In genomic region chr3:52454938-52455282, GRCh38 we compare ENCODE assay signal across 8 cellular contexts. TPM values are rescaled to one million over a fixed set of nuclear protein-coding genes. Genes with fewer than 3 reads are reported as not detected.
DNase-seq lines count a peak whose midpoint lies in the region; ATAC-seq and TF ChIP-seq lines count a peak whose summit lies in the region.
"Had no signal": no experiment of that assay in that cellular context is flagged by ENCODE, and none has a peak within 500 bp of the region (broad histone marks: within the 10 kb centered on the region; RNA-seq: fewer than 3 reads in every experiment).

No MANE protein-coding gene starts in this region.

- ATAC-seq in HCT116, result peak; percentile 23
- ATAC-seq in HG03521 (IDR thresholded peaks at IDR 0.05; ENCODE audit: unreplicated experiment), result no peak
- ATAC-seq in GM21423 (IDR thresholded peaks at IDR 0.05; ENCODE audit: unreplicated experiment), result no peak

- 15 to 37% (median 20%) methylated on average over 11 of the region's 11 CpGs for WGBS in stomach, 5 donors

- TF ChIP-seq RAD21 in HCT116 (IDR thresholded peaks at IDR 0.05; ENCODE audit: low read depth), result no peak

- H3K9me3 ChIP-seq in HCT116 (ENCODE audit: control insufficient read depth in 1 of 2, insufficient read depth in 1 of 2, low read depth in 1 of 2, low read length in 2 of 2), result no peaks in the 10 kb centered on the region
- H3K9me3 ChIP-seq in stomach, result no peaks in the 10 kb centered on the region

- H3K4me3 ChIP-seq in HCT116 (replicated peaks in 1 of 2; ENCODE audit: low read depth in 1 of 2, low read length in 2 of 2) (peak overlapping the region; percentile 80 to 94), WI38 (ENCODE audit: low read depth, low read length) (peak overlapping the region; percentile 75), iPS-11a (ENCODE audit: low read depth, low read length) (peak overlapping the region; percentile 14), stomach (peak overlapping the region; percentile 79 to 97 (median 88))

- H3K79me2 ChIP-seq in HCT116 (ENCODE audit: insufficient read depth, low read length), result peaks cover 30% of the 10 kb centered on the region

- POLR2A ChIA-PET in HCT116 (lab: Charles Lee), result interaction anchor here (1.7 kb wide), 1 partner anchor 81 kb away, joined by 8 read pairs; the partner anchor contains the start of gene UQCC5

- H3K27ac ChIP-seq in HCT116 (ENCODE audit: low read depth, low read length), result peak overlapping the region; percentile 66
- H3K27ac ChIP-seq in stomach, result peak overlapping the region; percentile 81 to 94 (median 90)

- H3K27me3 ChIP-seq in HCT116 (ENCODE audit: insufficient read depth, low read length) (no peaks in the 10 kb centered on the region), stomach (no peaks in the 10 kb centered on the region)

- TSS peak; percentile 90 for BruUV-seq in HCT116 (replicated peaks; lab: Mats Ljungman, UMichigan)

- H3K4me2 ChIP-seq in HCT116 (ENCODE audit: low read length), result peak overlapping the region; percentile 89

- TF ChIP-seq POLR2A in HCT116 (IDR thresholded peaks at IDR 0.05; ENCODE audit: borderline replicate concordance, extremely low read depth, insufficient read depth, insufficient read length), result no peak
- no peak for TF ChIP-seq POLR2A in stomach (IDR thresholded peaks at IDR 0.05)

- peaks cover 42 to 67% of the 10 kb centered on the region in 2 experiments for H3K4me1 ChIP-seq in HCT116 (ENCODE audit: control insufficient read depth in 1 of 2, insufficient read depth in 2 of 2, low read length in 2 of 2)
- H3K4me1 ChIP-seq in stomach, result peaks cover 31 to 55% (median 51%) of the 10 kb centered on the region in 4 donors

- TF ChIP-seq CTCF in HCT116 (IDR thresholded peaks at IDR 0.05 in 2 of 3, conservative IDR thresholded peaks at IDR 0.05 in 1 of 3; ENCODE audit: borderline replicate concordance in 1 of 3, insufficient read depth in 1 of 3, low read depth in 2 of 3, low read length in 2 of 3) (no peak), WI38 (IDR thresholded peaks at IDR 0.05; ENCODE audit: low read depth, low read length) (no peak), stomach (IDR thresholded peaks at IDR 0.05) (no peak)

- CTCF ChIA-PET in HCT116 (lab: Charles Lee), result no interaction called here

- H3K9me2 ChIP-seq in HCT116 (ENCODE audit: insufficient read depth), result no peaks in the 10 kb centered on the region

- H2AFZ ChIP-seq in HCT116 (ENCODE audit: low read depth, low read length, poor library complexity, severe bottlenecking), result no peak overlapping the region

- no peaks in the 10 kb centered on the region for H4K20me1 ChIP-seq in HCT116 (ENCODE audit: insufficient read depth)

- peak overlapping the region; percentile 95 for H3K9ac ChIP-seq in HCT116 (ENCODE audit: low read length)

- DNase-seq in HCT116 (ENCODE audit: low read depth, low spot score) (no peak), stomach (no peak)
- no peak for DNase-seq in activated CD4-positive, CD25-positive, alpha-beta regulatory T cell treated with anti-CD3 and anti-CD28 coated beads, Interleukin-2, amount 50 U/mL, for 72 hours

- intact Hi-C loops in HCT116 (cut with micrococcal nuclease) (no loop called here), stomach (cut with DNase I; ENCODE audit: low total_unique reads) (no loop called here)

- no peak for TF ChIP-seq EP300 in stomach (IDR thresholded peaks at IDR 0.05)

- H3K36me3 ChIP-seq in HCT116 (ENCODE audit: control insufficient read depth in 1 of 2, insufficient read depth in 2 of 2, low read length in 2 of 2) (peaks cover 8 to 24% of the 10 kb centered on the region in 2 experiments), stomach (peaks cover 14 to 27% (median 26%) of the 10 kb centered on the region in 4 donors)

- RAD21 ChIA-PET in HCT116 (lab: Charles Lee; ENCODE audit: low non-redundant PET in 1 of 2, low total read pairs in 2 of 2, uncharacterized antibody in 2 of 2, unreplicated experiment in 2 of 2), result no interaction called here

TF ChIP-seq in HCT116, 20 proteins besides CTCF, POLR2A, EP300 and RAD21:
- TF ChIP-seq ATF3 (IDR thresholded peaks at IDR 0.05) (no peak), SRF (IDR thresholded peaks at IDR 0.05; ENCODE audit: low read depth) (no peak), EZH2 (IDR thresholded peaks at IDR 0.05) (no peak), POLR2AphosphoS5 (IDR thresholded peaks at IDR 0.05; ENCODE audit: low read depth, low read length) (no peak), ZFX (IDR thresholded peaks at IDR 0.05) (0 out of 2 replicates have a peak, but pooled peaks have one; percentile 14), CBX3 (IDR thresholded peaks at IDR 0.05; ENCODE audit: low read depth) (no peak), EZH2phosphoT487 (IDR thresholded peaks at IDR 0.05; ENCODE audit: borderline replicate concordance) (no peak), ELF1 (IDR thresholded peaks at IDR 0.05; ENCODE audit: borderline replicate concordance, low read depth) (no peak), JUND (IDR thresholded peaks at IDR 0.05) (no peak)
TF ChIP-seq in HCT116: peak in this region for 1.

RNA-seq across cellular contexts. Expression of gene NISCH, which starts 0.5 kb away (rescaled TPM):
- total RNA-seq in HCT116 (2021; ENCODE audit: unreplicated experiment) (72.8 TPM), stomach (100 to 1,000 TPM in 3 of 5 donors, 10 to 100 TPM in 2; 68.5 to 456 (median 147) TPM)
- polyA plus RNA-seq in HCT116 (2012), result 54.7 and 58.3 TPM in 2 replicates
- 10 to 100 TPM; 18.3 to 36.4 (median 19.9) TPM for polyA plus RNA-seq in stomach

RNA-seq across cellular contexts. Expression of gene TNNC1, which starts 1.1 kb away (rescaled TPM):
- total RNA-seq in HCT116 (2021; ENCODE audit: unreplicated experiment) (2.2 TPM), stomach (1 to 10 TPM in 2 of 5 donors, not detected in 3; 3.1 to 6.5 TPM)
- polyA plus RNA-seq in HCT116 (2012), result 6.1 and 7.1 TPM in 2 replicates
- 10 to 100 TPM in 2 of 3 donors, 1 to 10 TPM in 1; 4.9 to 41.1 (median 20.3) TPM for polyA plus RNA-seq in stomach

RNA-seq across cellular contexts. Expression of gene SEMA3G, which starts 10.0 kb away (rescaled TPM):
- total RNA-seq in HCT116 (2021; ENCODE audit: unreplicated experiment), result 4.2 TPM
- polyA plus RNA-seq in HCT116 (2012), result 1.3 and 1.4 TPM in 2 replicates
- 1 to 10 TPM in 3 of 5 donors, under 1 TPM in 2; under 0.01 to 9.6 (median 1.7) TPM for total RNA-seq in stomach
- polyA plus RNA-seq in stomach, result 1 to 10 TPM; 1.4 to 2.3 (median 1.9) TPM

RNA-seq across cellular contexts. Expression of gene STAB1, which starts 40.2 kb away (rescaled TPM):
- 0.44 TPM for total RNA-seq in HCT116 (2021; ENCODE audit: unreplicated experiment)
- 0.12 TPM in 1 of 2 replicates, not detected in the other for polyA plus RNA-seq in HCT116 (2012)
- total RNA-seq in stomach, result 100 to 1,000 TPM in 2 of 5 donors, 10 to 100 TPM in 3; 51.6 to 295 (median 79.9) TPM
- polyA plus RNA-seq in stomach, result 10 to 100 TPM; 33.7 to 55.3 (median 48.6) TPM
- total RNA-seq: activated CD8-positive, alpha-beta memory T cell treated with anti-CD3 and anti-CD28 coated beads for 36 hours had no signal

RNA-seq across cellular contexts. Expression of gene PHF7, which starts 44.5 kb away (rescaled TPM):
- total RNA-seq in HCT116 (2021; ENCODE audit: unreplicated experiment) (10.0 TPM), stomach (10 to 100 TPM; 11.4 to 53.3 (median 15.2) TPM)
- 6.1 and 9.1 TPM in 2 replicates for polyA plus RNA-seq in HCT116 (2012)
- polyA plus RNA-seq in stomach, result 10 to 100 TPM in 1 of 3 donors, 1 to 10 TPM in 2; 3.7 to 10.2 (median 4.1) TPM

Comparison
In these comparisons a context has a peak if more than half of its experiments do, and no peak if none do; other contexts are left out.
1. H3K4me3 ChIP-seq: peak in every context shown above with its lines; median percentile 88 in stomach; 87 in HCT116; 75 in WI38; 14 in iPS-11a.